ENCODE assay signal across 28 cellular contexts in the genomic region with DNA sequence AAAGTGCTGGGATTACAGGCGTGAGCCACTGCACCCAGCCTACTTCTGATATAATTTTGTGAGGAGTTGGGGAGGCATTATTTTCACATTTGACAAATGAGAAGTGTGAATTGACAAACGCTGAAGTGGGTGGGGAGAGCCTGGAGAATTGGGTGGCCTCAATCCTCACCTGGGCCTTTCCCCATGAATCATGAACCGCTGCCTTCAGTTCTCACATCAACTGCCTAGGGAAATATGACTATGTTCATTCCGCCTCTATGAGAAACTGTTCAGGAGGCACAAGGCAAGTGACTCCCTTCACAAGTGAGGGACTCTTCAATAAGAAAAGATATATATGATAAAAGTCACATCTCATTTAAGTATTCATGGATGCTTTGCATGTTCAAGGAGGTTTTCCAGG.
"Had no signal": no experiment of that assay in that cellular context is flagged by ENCODE, and none has a peak within 500 bp of the region (broad histone marks: within the 10 kb centered on the region; RNA-seq: fewer than 3 reads in every experiment).

No MANE protein-coding gene starts in this region.

- FAIRE-seq: endothelial cell of umbilical vein, islet of Langerhans, pancreas, small intestine had no signal

- ATAC-seq: gastroesophageal sphincter; heart left ventricle; left ventricle myocardium superior; lower lobe of right lung; natural killer cell treated with Interleukin-12 subunit alpha and Interleukin-12 subunit beta and Interleukin-15 and Interleukin-18, amount 100 ng/mL, for 72 hours; pancreas; right lobe of liver had no signal

- H3K4me1 ChIP-seq: pancreas, stomach had no signal

- H3K4me3 Mint-ChIP-seq: memory B cell; naive B cell; natural killer cell treated with Interleukin-12 subunit alpha and Interleukin-12 subunit beta and Interleukin-15 and Interleukin-18, amount 100 ng/mL, for 72 hours; neural crest cell; type B pancreatic cell had no signal

- H3K4me3 ChIP-seq: coronary artery, gastroesophageal sphincter, heart left ventricle, lower lobe of right lung, pancreas, right lobe of liver, stomach, thyroid gland had no signal

- H3K27me3 ChIP-seq: gastroesophageal sphincter, heart left ventricle, neutrophil, pancreas, right lobe of liver, stomach, thyroid gland had no signal

- H3K36me3 ChIP-seq: gastroesophageal sphincter, heart left ventricle, lower lobe of right lung, neutrophil, pancreas, stomach, thyroid gland had no signal

- H3K27ac Mint-ChIP-seq: memory B cell; naive B cell; natural killer cell treated with Interleukin-12 subunit alpha and Interleukin-12 subunit beta and Interleukin-15 and Interleukin-18, amount 100 ng/mL, for 72 hours; progenitor cell of endocrine pancreas; type B pancreatic cell had no signal

- H3K27me3 Mint-ChIP-seq: memory B cell; naive B cell; natural killer cell treated with Interleukin-12 subunit alpha and Interleukin-12 subunit beta and Interleukin-15 and Interleukin-18, amount 100 ng/mL, for 72 hours; progenitor cell of endocrine pancreas; type B pancreatic cell had no signal

- DNase-seq: dermis blood vessel endothelial cell; effector memory CD4-positive, alpha-beta T cell; foreskin fibroblast; heart left ventricle; hippocampal formation; kidney glomerular epithelial cell; left ventricle myocardium superior; lower lobe of right lung; naive B cell; pancreas; right lobe of liver; small intestine; stimulated activated CD4-positive, alpha-beta T cell treated with anti-CD3 and anti-CD28 coated beads, Interleukin-15, amount 100 ng/mL, for 24 hours; stimulated activated CD4-positive, alpha-beta T cell treated with anti-CD3 and anti-CD28 coated beads, Interleukin-4, amount 100 ng/mL, for 1 hour; stimulated activated CD8-positive, alpha-beta memory T cell treated with anti-CD3 and anti-CD28 coated beads, Interleukin-4, amount 100 ng/mL, for 48 hours; stimulated activated naive CD4-positive, alpha-beta T cell; stomach; thyroid gland had no signal

- H3K27ac ChIP-seq: coronary artery, gastroesophageal sphincter, heart left ventricle, lower lobe of right lung, neutrophil, pancreas, right lobe of liver, stomach, thyroid gland had no signal

- H3K9me3 ChIP-seq: lower lobe of right lung, neutrophil, pancreas, right lobe of liver, thyroid gland had no signal

- H3K4me1 Mint-ChIP-seq: memory B cell, naive B cell had no signal
